Comparison of ENCODE assay signal across 8 cellular contexts in the genomic region with DNA sequence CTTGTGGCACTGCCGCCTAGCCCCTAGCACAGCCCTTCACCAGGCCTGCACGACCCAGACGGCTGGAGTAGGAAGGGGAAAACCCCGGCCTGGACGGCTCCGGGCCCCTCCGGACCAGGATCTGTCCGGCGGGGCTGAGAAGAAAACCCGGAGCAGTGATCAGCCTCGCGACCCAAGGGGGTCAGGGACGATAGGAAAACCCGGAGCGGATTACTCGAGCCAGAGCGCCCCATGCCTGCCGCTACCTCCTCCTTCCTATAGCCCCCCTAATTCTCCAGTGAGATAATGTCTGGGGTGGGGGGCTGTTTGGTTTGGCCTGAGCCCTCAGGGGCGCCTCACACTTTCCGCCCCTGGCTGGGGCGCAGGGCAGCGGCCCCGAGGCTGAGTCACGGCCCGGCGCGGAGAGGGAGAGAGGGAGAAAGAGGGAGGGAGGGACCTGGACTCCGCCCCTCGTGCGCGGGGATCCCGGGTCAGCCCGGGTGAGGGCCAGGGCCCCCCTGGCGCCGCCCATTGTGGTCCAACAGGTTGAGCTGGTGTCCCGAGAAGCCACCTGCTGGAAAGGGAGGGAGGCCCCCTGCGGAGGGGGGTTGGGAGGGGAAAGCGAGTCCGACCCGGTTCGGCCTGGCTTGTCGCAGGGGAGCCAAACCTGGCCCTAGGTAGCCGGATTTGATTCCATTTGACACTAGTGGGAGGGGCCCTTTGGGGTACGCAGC.
A peak's percentile ranks its signal among the peaks of the same experiment; 100 is the strongest.
DNase-seq lines count a peak whose midpoint lies in the region; ATAC-seq and TF ChIP-seq lines count a peak whose summit lies in the region.

No MANE protein-coding gene starts in this region.

- DNase-seq in AG09309 (ENCODE audit: low read depth) = peak; percentile 46
- DNase-seq in NCI-H524 treated with DMSO at 0.1 percent for 48 hours (lab: John Stamatoyannopoulos, UW) = peak; percentile 60
- peak; percentile 79 for DNase-seq in activated CD4-positive, alpha-beta T cell treated with anti-CD3 and anti-CD28 coated beads, Interleukin-2, amount 50 U/mL, for 1 hour
- peak; percentile 92 for DNase-seq in coronary artery (ENCODE audit: low spot score)
- peak; percentile 97 for DNase-seq in left kidney (ENCODE audit: low read depth, low spot score)
- peak; percentile 88 for DNase-seq in stimulated activated CD4-positive, alpha-beta T cell treated with anti-CD3 and anti-CD28 coated beads, Interleukin-1b, Interleukin-23, amount 100 ng/mL, for 48 hours

- TF ChIP-seq CTCF in AG09309 (IDR thresholded peaks at IDR 0.05; ENCODE audit: control insufficient read depth, insufficient read depth, low read depth, low read length, missing control alignments) (no peak), coronary artery (IDR thresholded peaks at IDR 0.05) (no peak)

- H3K4me3 ChIP-seq in AG09309 (ENCODE audit: control insufficient read depth, low read depth, low read length) (peak overlapping the region; percentile 88), coronary artery (peak overlapping the region; percentile 94)

- H3K27ac ChIP-seq in coronary artery = peak overlapping the region; percentile 93 to 98

- ATAC-seq in GM19025 (IDR thresholded peaks at IDR 0.05; ENCODE audit: low read depth, unreplicated experiment) (peak; percentile 31), HG03439 (IDR thresholded peaks at IDR 0.05; ENCODE audit: unreplicated experiment) (peak; percentile 43)

Comparison
In these comparisons a context has a peak if more than half of its experiments do, and no peak if none do; other contexts are left out.
1. Peak in every context shown above with its lines: DNase-seq, ATAC-seq, H3K4me3 ChIP-seq and H3K27ac ChIP-seq.
2. DNase-seq: peak in every context shown above with its lines; median percentile 97 in left kidney; 92 in coronary artery; 88 in stimulated activated CD4-positive, alpha-beta T cell treated with anti-CD3 and anti-CD28 coated beads, Interleukin-1b, Interleukin-23, amount 100 ng/mL, for 48 hours; 79 in activated CD4-positive, alpha-beta T cell treated with anti-CD3 and anti-CD28 coated beads, Interleukin-2, amount 50 U/mL, for 1 hour; 60 in NCI-H524 treated with DMSO at 0.1 percent for 48 hours; 46 in AG09309.